Comparison of ENCODE assay signal across 8 cellular contexts in genomic region chr5:157718529-157718928, GRCh38. TPM values are rescaled to one million over a fixed set of nuclear protein-coding genes. Genes with fewer than 3 reads are reported as not detected.
A peak's percentile ranks its signal among the peaks of the same experiment; 100 is the strongest.
DNase-seq lines count a peak whose midpoint lies in the region; ATAC-seq, FAIRE-seq and TF ChIP-seq lines count a peak whose summit lies in the region.

No MANE protein-coding gene starts in this region.

- no peaks in the 10 kb centered on the region for H3K4me1 ChIP-seq in prostate gland (replicated peaks)

- 4% methylated on average over 4 of the region's 4 CpGs for WGBS in prostate gland

- H3K36me3 Mint-ChIP-seq in activated T-helper 1 cell treated with anti-CD3 and anti-CD28 coated beads, Interleukin-12 subunit alpha, Interleukin-12 subunit beta, Interleukin-2, Interleukin-4 antibody, amounts not matched to agents 30 ng/mL and 10 ng/mL and 1 ng/mL, durations not matched to agents 14 hours and 24 hours and 36 hours (ENCODE audit: low read depth), result no peaks in the 10 kb centered on the region

- peak overlapping the region; percentile 59 for H3K27ac Mint-ChIP-seq in activated T-helper 1 cell treated with anti-CD3 and anti-CD28 coated beads, Interleukin-12 subunit alpha, Interleukin-12 subunit beta, Interleukin-2, Interleukin-4 antibody, amounts not matched to agents 30 ng/mL and 10 ng/mL and 1 ng/mL, durations not matched to agents 14 hours and 24 hours and 36 hours

- TF ChIP-seq CTCF in D721Med (IDR thresholded peaks at IDR 0.05; ENCODE audit: insufficient read depth, missing control alignments) (peak; percentile 67), prostate gland (IDR thresholded peaks at IDR 0.05) (peak in 3 of 4 experiments; percentile 35 to 61 (median 60))

- no peak overlapping the region for H3K4me3 ChIP-seq in prostate gland

- no peak overlapping the region for H3K27ac ChIP-seq in prostate gland

- H3K9me3 Mint-ChIP-seq in activated T-helper 1 cell treated with anti-CD3 and anti-CD28 coated beads, Interleukin-12 subunit alpha, Interleukin-12 subunit beta, Interleukin-2, Interleukin-4 antibody, amounts not matched to agents 30 ng/mL and 10 ng/mL and 1 ng/mL, durations not matched to agents 14 hours and 24 hours and 36 hours, result no peaks in the 10 kb centered on the region

- no peaks in the 10 kb centered on the region for H3K27me3 ChIP-seq in prostate gland (replicated peaks; ENCODE audit: insufficient read depth)

- H3K9me3 ChIP-seq in prostate gland, result no peaks in the 10 kb centered on the region

- peaks cover 45% of the 10 kb centered on the region for H3K4me1 Mint-ChIP-seq in activated T-helper 1 cell treated with anti-CD3 and anti-CD28 coated beads, Interleukin-12 subunit alpha, Interleukin-12 subunit beta, Interleukin-2, Interleukin-4 antibody, amounts not matched to agents 30 ng/mL and 10 ng/mL and 1 ng/mL, durations not matched to agents 14 hours and 24 hours and 36 hours (ENCODE audit: low read depth)

- intact Hi-C loops in activated T-helper 1 cell treated with anti-CD3 and anti-CD28 coated beads, Interleukin-12 subunit alpha, Interleukin-12 subunit beta, Interleukin-2, Interleukin-4 antibody, amounts not matched to agents 30 ng/mL and 10 ng/mL and 1 ng/mL, durations not matched to agents 14 hours and 24 hours and 36 hours (cut with micrococcal nuclease), result loop anchor here (1.0 to 5.0 kb wide), 8 partner anchors 13 to 376 kb away; partner anchors contain the start of genes SOX30 and THG1L
- intact Hi-C loops in Right ventricle myocardium superior (cut with DNase I), result loop anchor here (5.0 to 10.0 kb wide), 2 partner anchors 144 to 286 kb away; partner anchors contain the start of gene ADAM19
- intact Hi-C loops in prostate gland (cut with DNase I), result loop anchor here (2.0 to 5.0 kb wide), 3 partner anchors 286 to 391 kb away; no protein-coding TSS in a partner anchor

- peak overlapping the region; percentile 45 for H3K4me3 Mint-ChIP-seq in activated T-helper 1 cell treated with anti-CD3 and anti-CD28 coated beads, Interleukin-12 subunit alpha, Interleukin-12 subunit beta, Interleukin-2, Interleukin-4 antibody, amounts not matched to agents 30 ng/mL and 10 ng/mL and 1 ng/mL, durations not matched to agents 14 hours and 24 hours and 36 hours

- DNase-seq in D721Med (ENCODE audit: insufficient read length, low spot score), result no peak
- DNase-seq in LoVo (ENCODE audit: low spot score), result peak; percentile 33
- DNase-seq in activated T-helper 1 cell treated with anti-CD3 and anti-CD28 coated beads, Interleukin-12 subunit alpha, Interleukin-12 subunit beta, Interleukin-2, Interleukin-4 antibody, amounts not matched to agents 30 ng/mL and 10 ng/mL and 1 ng/mL, durations not matched to agents 14 hours and 24 hours and 36 hours (ENCODE audit: low spot score), result no peak
- no peak for DNase-seq in Right ventricle myocardium superior
- no peak for DNase-seq in prostate gland (ENCODE audit: low spot score)
- no peak for DNase-seq in activated CD8-positive, alpha-beta memory T cell treated with anti-CD3 and anti-CD28 coated beads, Interleukin-2, amount 50 U/mL, for 48 hours
- DNase-seq in stimulated activated CD4-positive, alpha-beta T cell treated with anti-CD3 and anti-CD28 coated beads, Interleukin-1b, Interleukin-23, amount 100 ng/mL, for 48 hours, result no peak

- ATAC-seq in GM18870 (IDR thresholded peaks at IDR 0.05; ENCODE audit: unreplicated experiment) (peak; percentile 79), Right ventricle myocardium superior (ENCODE audit: poor library complexity) (peak; percentile 98)

- FAIRE-seq in D721Med (lab: Jason Lieb, UNC), result no peak

- no peaks in the 10 kb centered on the region for H3K36me3 ChIP-seq in prostate gland

- TF ChIP-seq POLR2A in prostate gland (IDR thresholded peaks at IDR 0.05), result no peak

- no peaks in the 10 kb centered on the region for H3K27me3 Mint-ChIP-seq in activated T-helper 1 cell treated with anti-CD3 and anti-CD28 coated beads, Interleukin-12 subunit alpha, Interleukin-12 subunit beta, Interleukin-2, Interleukin-4 antibody, amounts not matched to agents 30 ng/mL and 10 ng/mL and 1 ng/mL, durations not matched to agents 14 hours and 24 hours and 36 hours (ENCODE audit: insufficient read depth)

RNA-seq across cellular contexts. Expression of gene THG1L, which starts 12.7 kb away (rescaled TPM):
- total RNA-seq in activated T-helper 1 cell treated with anti-CD3 and anti-CD28 coated beads, Interleukin-12 subunit alpha, Interleukin-12 subunit beta, Interleukin-2, Interleukin-4 antibody, amounts not matched to agents 30 ng/mL and 10 ng/mL and 1 ng/mL, durations not matched to agents 14 hours and 24 hours and 36 hours, result 26.8 and 30.1 TPM in 2 replicates
- total RNA-seq in Right ventricle myocardium superior (4.1 TPM), prostate gland (10 to 100 TPM; 14.1 to 16.9 TPM)

RNA-seq across cellular contexts. Expression of gene LSM11, which starts 25.0 kb away (rescaled TPM):
- total RNA-seq in activated T-helper 1 cell treated with anti-CD3 and anti-CD28 coated beads, Interleukin-12 subunit alpha, Interleukin-12 subunit beta, Interleukin-2, Interleukin-4 antibody, amounts not matched to agents 30 ng/mL and 10 ng/mL and 1 ng/mL, durations not matched to agents 14 hours and 24 hours and 36 hours, result 8.8 and 9.0 TPM in 2 replicates
- total RNA-seq in Right ventricle myocardium superior, result 1.3 TPM
- 1 to 10 TPM; 4.1 to 8.1 TPM for total RNA-seq in prostate gland

RNA-seq across cellular contexts. Expression of gene C5orf52, which starts 47.2 kb away (rescaled TPM):
- 0.39 TPM in 1 of 2 replicates, not detected in the other for total RNA-seq in activated T-helper 1 cell treated with anti-CD3 and anti-CD28 coated beads, Interleukin-12 subunit alpha, Interleukin-12 subunit beta, Interleukin-2, Interleukin-4 antibody, amounts not matched to agents 30 ng/mL and 10 ng/mL and 1 ng/mL, durations not matched to agents 14 hours and 24 hours and 36 hours
- total RNA-seq in Right ventricle myocardium superior, result not detected
- 1 to 10 TPM in 1 of 2 donors, not detected in 1; 5.9 TPM for total RNA-seq in prostate gland
